8 cellular contexts compared by ENCODE assay signal in the genomic region with DNA sequence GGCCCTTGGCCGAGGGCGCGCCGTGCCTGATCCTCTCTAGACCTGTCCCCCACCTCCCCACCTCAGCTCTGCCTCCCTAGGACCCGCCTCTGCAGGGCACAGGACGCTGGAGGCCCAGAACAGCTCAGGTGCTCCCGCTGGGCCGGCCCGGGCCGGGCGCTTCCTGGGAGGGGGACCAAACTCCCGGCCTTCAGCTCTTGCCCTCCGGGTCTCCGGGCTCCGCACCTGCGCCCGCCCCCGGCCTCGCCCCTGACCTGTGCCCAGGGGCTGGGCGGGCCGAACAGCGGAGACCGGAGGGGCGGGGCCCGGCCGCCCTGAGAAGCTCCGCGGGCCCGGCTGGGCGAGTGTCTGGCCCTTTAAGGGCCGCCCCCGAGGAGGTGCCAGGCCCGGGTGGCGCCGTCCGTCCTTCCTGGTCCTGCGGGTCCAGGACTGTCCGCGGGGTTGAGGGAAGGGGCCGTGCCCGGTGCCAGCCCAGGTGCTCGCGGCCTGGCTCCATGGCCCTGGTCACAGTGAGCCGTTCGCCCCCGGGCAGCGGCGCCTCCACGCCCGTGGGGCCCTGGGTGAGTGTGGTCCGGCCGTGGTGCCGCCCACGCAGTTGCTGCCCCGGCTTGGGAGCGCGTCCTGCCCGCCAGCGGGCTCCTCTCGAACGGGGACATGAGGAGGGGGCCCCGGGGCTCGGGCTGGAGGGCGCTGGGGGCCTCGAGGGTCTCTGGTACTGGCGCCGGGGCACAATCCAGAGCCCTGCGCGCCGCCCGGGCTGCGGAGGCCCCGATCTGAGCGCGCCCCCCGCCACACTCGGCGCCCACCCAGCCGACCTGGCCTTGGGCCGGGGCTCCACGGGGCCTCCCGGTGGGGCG. TPM values are rescaled to one million over a fixed set of nuclear protein-coding genes. Genes with fewer than 3 reads are reported as not detected.
DNase-seq lines count a peak whose midpoint lies in the region; ATAC-seq and TF ChIP-seq lines count a peak whose summit lies in the region.

A gene with protein sequence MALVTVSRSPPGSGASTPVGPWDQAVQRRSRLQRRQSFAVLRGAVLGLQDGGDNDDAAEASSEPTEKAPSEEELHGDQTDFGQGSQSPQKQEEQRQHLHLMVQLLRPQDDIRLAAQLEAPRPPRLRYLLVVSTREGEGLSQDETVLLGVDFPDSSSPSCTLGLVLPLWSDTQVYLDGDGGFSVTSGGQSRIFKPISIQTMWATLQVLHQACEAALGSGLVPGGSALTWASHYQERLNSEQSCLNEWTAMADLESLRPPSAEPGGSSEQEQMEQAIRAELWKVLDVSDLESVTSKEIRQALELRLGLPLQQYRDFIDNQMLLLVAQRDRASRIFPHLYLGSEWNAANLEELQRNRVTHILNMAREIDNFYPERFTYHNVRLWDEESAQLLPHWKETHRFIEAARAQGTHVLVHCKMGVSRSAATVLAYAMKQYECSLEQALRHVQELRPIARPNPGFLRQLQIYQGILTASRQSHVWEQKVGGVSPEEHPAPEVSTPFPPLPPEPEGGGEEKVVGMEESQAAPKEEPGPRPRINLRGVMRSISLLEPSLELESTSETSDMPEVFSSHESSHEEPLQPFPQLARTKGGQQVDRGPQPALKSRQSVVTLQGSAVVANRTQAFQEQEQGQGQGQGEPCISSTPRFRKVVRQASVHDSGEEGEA (plus strand): TSS at position 399 of the 857 bp plus-strand sequence. CDS start 96 bp downstream, at position 495.

- H3K79me2 ChIP-seq in neural progenitor cell (ENCODE audit: low read depth): no peaks in the 10 kb centered on the region

- H3K4me1 Mint-ChIP-seq in glutamatergic neuron (ENCODE audit: low read depth, unreplicated experiment): peaks cover 8% of the 10 kb centered on the region
- H3K4me1 Mint-ChIP-seq in neural progenitor cell: peaks cover 8% of the 10 kb centered on the region

- peak within 1 kb of the TSS; percentile 49 for H3K27ac ChIP-seq in adipose tissue (ENCODE audit: low read depth, low read length)
- H3K27ac ChIP-seq in neural progenitor cell: no peak within 1 kb of the TSS

- WGBS in adipose tissue, 3 donors: 0 to 1% (median 1%) methylated on average over 64 to 83 of the region's 83 CpGs

- H4K20me1 ChIP-seq in neural progenitor cell (ENCODE audit: low read depth): peaks cover 14% of the 10 kb centered on the region

- peak within 1 kb of the TSS; percentile 53 for H2AFZ ChIP-seq in neural progenitor cell (replicated peaks)

- DNase-seq in ACHN: peak; percentile 74
- peak; percentile 97 for DNase-seq in H7
- peak; percentile 67 for DNase-seq in NOMO-1 treated with dmso at 0.1 percent for 144 hours (lab: John Stamatoyannopoulos, UW; ENCODE audit: unreplicated experiment)
- DNase-seq in glutamatergic neuron: peak; percentile 54
- peak; percentile 87 for DNase-seq in neural progenitor cell (ENCODE audit: low spot score)
- no peak for DNase-seq in NCI-H446 (lab: John Stamatoyannopoulos, UW)

- H3K27me3 Mint-ChIP-seq in glutamatergic neuron (ENCODE audit: unreplicated experiment): peaks cover 6% of the 10 kb centered on the region
- peaks cover 7% of the 10 kb centered on the region for H3K27me3 Mint-ChIP-seq in neural progenitor cell (ENCODE audit: insufficient read depth, low read depth)

- H3K9me3 Mint-ChIP-seq in glutamatergic neuron (ENCODE audit: unreplicated experiment) (peaks cover 3% of the 10 kb centered on the region), neural progenitor cell (no peaks in the 10 kb centered on the region)

- H3K4me3 ChIP-seq in H7 (ENCODE audit: insufficient read depth, low read depth, low read length): peak within 1 kb of the TSS; percentile 86
- peak within 1 kb of the TSS; percentile 65 for H3K4me3 ChIP-seq in neural progenitor cell

- peak within 1 kb of the TSS; percentile 93 for H3K27ac Mint-ChIP-seq in glutamatergic neuron (ENCODE audit: unreplicated experiment)
- no peak within 1 kb of the TSS for H3K27ac Mint-ChIP-seq in neural progenitor cell

- no peak within 1 kb of the TSS for H3K9ac ChIP-seq in neural progenitor cell

- ATAC-seq in GM19467 (IDR thresholded peaks at IDR 0.05; ENCODE audit: unreplicated experiment): no peak

- H3K36me3 ChIP-seq in H7 (replicated peaks; ENCODE audit: control insufficient read depth, insufficient read depth, low read length) (peaks cover 2% of the 10 kb centered on the region), neural progenitor cell (no peaks in the 10 kb centered on the region)

- H3K36me3 Mint-ChIP-seq in glutamatergic neuron (ENCODE audit: unreplicated experiment): peaks cover 4% of the 10 kb centered on the region
- H3K36me3 Mint-ChIP-seq in neural progenitor cell: peaks cover 9% of the 10 kb centered on the region

- in situ Hi-C loops in ACHN (cut with HindIII; ENCODE audit: low pct_ligation_motif_present, low pct_unique_long_range_greater_than_20kb, low sequenced_read_pairs): no loop called here

- H3K4me3 Mint-ChIP-seq in glutamatergic neuron (ENCODE audit: unreplicated experiment) (peak within 1 kb of the TSS; percentile 79), neural progenitor cell (peak within 1 kb of the TSS; percentile 74)

- peak within 1 kb of the TSS; percentile 91 for H3K4me2 ChIP-seq in neural progenitor cell

- peaks cover 12% of the 10 kb centered on the region for H3K4me1 ChIP-seq in neural progenitor cell

- H3K9me3 ChIP-seq in neural progenitor cell (ENCODE audit: low read depth): no peaks in the 10 kb centered on the region

- H3F3A ChIP-seq in neural progenitor cell (ENCODE audit: low read depth): peaks cover 27% of the 10 kb centered on the region

- TF ChIP-seq CTCF in glutamatergic neuron (IDR thresholded peaks at IDR 0.05; ENCODE audit: partially characterized antibody, unreplicated experiment) (no peak), neural progenitor cell (IDR thresholded peaks at IDR 0.05) (no peak)

- H3K27me3 ChIP-seq in H7 (ENCODE audit: control insufficient read depth, insufficient read depth, low read length): peaks cover 3% of the 10 kb centered on the region; the same call in 1 of the 2 replicates
- peaks cover 16% of the 10 kb centered on the region for H3K27me3 ChIP-seq in neural progenitor cell

RNA-seq across cellular contexts. Expression of the gene that starts here (rescaled TPM):
- total RNA-seq in H7 (2014; rRNA removed; shearing (Covaris generic)): 23.6 and 30.2 TPM in 2 replicates
- 10 to 100 TPM; 12.3 to 14.8 (median 13.0) TPM for polyA plus RNA-seq in adipose tissue
- total RNA-seq in glutamatergic neuron (ENCODE audit: unreplicated experiment) (8.3 TPM), neural progenitor cell (ENCODE audit: low replicate concordance) (1.4 and 7.1 TPM in 2 replicates)

Comparison
In these comparisons a context has a peak if more than half of its experiments do, and no peak if none do; other contexts are left out.
1. DNase-seq: peak in ACHN (single experiment), H7 (single experiment), NOMO-1 treated with dmso at 0.1 percent for 144 hours (single experiment), glutamatergic neuron (single experiment) and neural progenitor cell (single experiment); none in NCI-H446 (0 of 2).